Comparison of ENCODE assay signal across 8 cellular contexts in the genomic region with DNA sequence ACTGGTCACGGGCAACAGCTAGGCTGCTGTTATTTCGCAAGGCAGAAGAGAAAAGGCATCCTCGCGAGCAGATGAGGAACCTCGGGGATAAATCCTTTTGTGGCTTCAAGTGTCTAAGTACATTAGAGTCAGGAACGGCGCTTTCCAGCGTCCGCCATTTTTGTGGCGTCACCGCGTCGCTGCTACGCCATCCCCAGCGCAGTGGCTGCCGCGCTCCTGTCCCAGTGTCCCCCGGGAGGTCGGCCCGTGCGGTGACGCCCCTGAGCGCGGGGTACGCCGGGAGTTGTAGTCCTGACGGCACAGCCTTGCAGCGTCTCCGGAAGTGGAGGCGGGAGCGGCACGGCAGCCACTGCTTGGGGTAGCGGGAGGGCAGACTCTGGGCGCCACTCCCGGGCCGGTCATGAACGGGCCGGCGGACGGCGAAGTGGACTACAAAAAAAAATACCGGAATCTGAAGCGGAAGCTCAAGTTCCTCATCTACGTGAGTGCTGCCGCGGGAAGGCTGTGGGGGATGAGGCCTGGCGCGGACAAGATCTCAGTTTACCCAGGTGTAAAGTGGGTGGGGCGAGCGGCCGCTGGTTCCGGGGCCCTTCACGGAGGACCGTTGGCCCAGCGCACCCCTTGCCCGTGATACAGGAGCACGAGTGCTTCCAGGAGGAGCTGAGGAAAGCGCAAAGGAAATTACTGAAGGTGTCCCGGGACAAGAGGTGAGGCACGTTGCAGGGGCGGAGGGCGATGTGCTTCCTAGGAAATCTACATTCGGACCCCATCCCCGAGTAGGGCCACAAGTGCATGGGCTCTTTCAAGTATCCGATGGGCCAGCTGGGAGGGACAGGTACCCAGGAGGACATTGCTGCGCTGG. TPM values are rescaled to one million over a fixed set of nuclear protein-coding genes. Genes with fewer than 3 reads are reported as not detected.
DNase-seq lines count a peak whose midpoint lies in the region; ATAC-seq and TF ChIP-seq lines count a peak whose summit lies in the region.

A gene with protein sequence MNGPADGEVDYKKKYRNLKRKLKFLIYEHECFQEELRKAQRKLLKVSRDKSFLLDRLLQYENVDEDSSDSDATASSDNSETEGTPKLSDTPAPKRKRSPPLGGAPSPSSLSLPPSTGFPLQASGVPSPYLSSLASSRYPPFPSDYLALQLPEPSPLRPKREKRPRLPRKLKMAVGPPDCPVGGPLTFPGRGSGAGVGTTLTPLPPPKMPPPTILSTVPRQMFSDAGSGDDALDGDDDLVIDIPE (plus strand): TSS at position 331 of the 862 bp plus-strand sequence. CDS start 70 bp downstream, at position 401.

- H3F3A ChIP-seq in GM23248 (ENCODE audit: insufficient read depth) = peaks cover 16% of the 10 kb centered on the region

- CTCF ChIA-PET in RWPE1 (lab: Yijun Ruan, JAX) = interaction anchor here (1.0 kb wide), 2 partner anchors 10 to 36 kb away, joined by 4 to 6 read pairs; no protein-coding TSS in a partner anchor

- H3K27me3 Mint-ChIP-seq in activated T-helper 17 cell treated with anti-CD3 and anti-CD28 coated beads, Interleukin-2, amount 50 U/mL, for 72 hours = no peaks in the 10 kb centered on the region
- H3K27me3 Mint-ChIP-seq in naive thymus-derived CD8-positive, alpha-beta T cell = no peaks in the 10 kb centered on the region

- peaks cover 80% of the 10 kb centered on the region for H3K36me3 Mint-ChIP-seq in activated T-helper 17 cell treated with anti-CD3 and anti-CD28 coated beads, Interleukin-2, amount 50 U/mL, for 72 hours (ENCODE audit: low read depth)
- H3K36me3 Mint-ChIP-seq in naive thymus-derived CD8-positive, alpha-beta T cell = peaks cover 0 to 39% (median 2%) of the 10 kb centered on the region in 3 donors

- no peak for TF ChIP-seq CTCF in RWPE1 (conservative IDR thresholded peaks at IDR 0.05; ENCODE audit: low read depth)
- TF ChIP-seq CTCF in fibroblast of lung (conservative IDR thresholded peaks at IDR 0.05 in 1 of 2, IDR thresholded peaks at IDR 0.05 in 1 of 2; ENCODE audit: low read depth in 1 of 2, low read length in 2 of 2) = no peak

- H3K9me3 ChIP-seq in GM23248 (ENCODE audit: low read depth) (no peaks in the 10 kb centered on the region), fibroblast of lung (ENCODE audit: control insufficient read depth, insufficient read depth, low read depth, low read length) (no peaks in the 10 kb centered on the region)

- H2AFZ ChIP-seq in GM23248 (peak within 1 kb of the TSS; percentile 95), fibroblast of lung (ENCODE audit: low read length) (peak within 1 kb of the TSS; percentile 93)

- in situ Hi-C loops in GM23248 (cut with MboI) = no loop called here

- peak; percentile 99 for ATAC-seq in activated T-helper 17 cell treated with anti-CD3 and anti-CD28 coated beads, Interleukin-2, amount 50 U/mL, for 72 hours (replicated peaks)
- peak; percentile 95 to 97 for ATAC-seq in naive thymus-derived CD8-positive, alpha-beta T cell

- H3K4me3 Mint-ChIP-seq in activated T-helper 17 cell treated with anti-CD3 and anti-CD28 coated beads, Interleukin-2, amount 50 U/mL, for 72 hours = peak within 1 kb of the TSS; percentile 97
- H3K4me3 Mint-ChIP-seq in naive thymus-derived CD8-positive, alpha-beta T cell = peak within 1 kb of the TSS; percentile 96 to 100 (median 97)

- no peaks in the 10 kb centered on the region for H4K20me1 ChIP-seq in GM23248 (ENCODE audit: insufficient read depth)
- no peaks in the 10 kb centered on the region for H4K20me1 ChIP-seq in fibroblast of lung (ENCODE audit: control insufficient read depth, extremely low read depth, insufficient read depth, low read length)

- H3K9me2 ChIP-seq in GM23248 (ENCODE audit: insufficient read depth) = no peaks in the 10 kb centered on the region

- POLR2A ChIA-PET in RWPE1 (lab: Yijun Ruan, JAX; ENCODE audit: low non-redundant PET) = no interaction called here
- POLR2A ChIA-PET in naive thymus-derived CD8-positive, alpha-beta T cell (lab: Charles Lee) = interaction anchor here (0.6 to 4.2 kb wide), 15 partner anchors 8 to 719 kb away, joined by 3 to 39 read pairs (median 4); a partner anchor contains a TSS

- WGBS in GM23248 (ENCODE audit: low coverage in 1 of 2, low lambda C conversion rate in 2 of 2, missing lambda C conversion rate in 2 of 2), 2 experiments = 0 to 1% methylated on average over 64 to 66 of the region's 66 CpGs

- DNase-seq in Daoy (ENCODE audit: low read depth) (peak; percentile 97), GM23248 (peak; percentile 98), Kasumi-1 (lab: John Stamatoyannopoulos, UW) (peak; percentile 73 to 87), RWPE1 (ENCODE audit: low spot score) (peak; percentile 97), fibroblast of lung (ENCODE audit: low read depth in 2 of 2) (peak; percentile 92 to 95)
- DNase-seq in naive thymus-derived CD8-positive, alpha-beta T cell = peak; percentile 96 to 99 (median 99)
- DNase-seq in stimulated activated naive CD4-positive, alpha-beta T cell treated with Interleukin-2 at 50 U/mL for 16 hours (lab: John Stamatoyannopoulos, UW) = peak; percentile 99

- peaks cover 4% of the 10 kb centered on the region; the same call in 1 of the 2 replicates for H3K36me3 ChIP-seq in GM23248 (ENCODE audit: low read depth)
- H3K36me3 ChIP-seq in fibroblast of lung (ENCODE audit: control insufficient read depth, insufficient read depth, low read length) = peaks cover 14% of the 10 kb centered on the region

- H3K27me3 ChIP-seq in GM23248 (replicated peaks; ENCODE audit: insufficient read depth) = no peaks in the 10 kb centered on the region
- no peaks in the 10 kb centered on the region for H3K27me3 ChIP-seq in fibroblast of lung (ENCODE audit: control insufficient read depth, insufficient read depth, low read length)

- H3K4me2 ChIP-seq in GM23248 (ENCODE audit: unreplicated experiment) = peak within 1 kb of the TSS; percentile 89
- peak within 1 kb of the TSS; percentile 98 for H3K4me2 ChIP-seq in fibroblast of lung (ENCODE audit: extremely low read depth, insufficient read depth, low read length)

- H3K27ac Mint-ChIP-seq in activated T-helper 17 cell treated with anti-CD3 and anti-CD28 coated beads, Interleukin-2, amount 50 U/mL, for 72 hours = peak within 1 kb of the TSS; percentile 95
- peak within 1 kb of the TSS; percentile 91 to 99 (median 98) for H3K27ac Mint-ChIP-seq in naive thymus-derived CD8-positive, alpha-beta T cell

- H3K27ac ChIP-seq in GM23248 (peak within 1 kb of the TSS; percentile 81), RWPE1 (peak within 1 kb of the TSS; percentile 97), fibroblast of lung (ENCODE audit: insufficient read depth, low read length) (peak within 1 kb of the TSS; percentile 97)

- H3K9ac ChIP-seq in GM23248 (peak within 1 kb of the TSS; percentile 86), fibroblast of lung (ENCODE audit: insufficient read depth, low read length) (peak within 1 kb of the TSS; percentile 83)

- H3K4me1 ChIP-seq in GM23248 (ENCODE audit: insufficient read depth) = peaks cover 15% of the 10 kb centered on the region
- H3K4me1 ChIP-seq in fibroblast of lung (ENCODE audit: control insufficient read depth, extremely low read depth, insufficient read depth, low read length) = peaks cover 14% of the 10 kb centered on the region

- H3K9me3 Mint-ChIP-seq in activated T-helper 17 cell treated with anti-CD3 and anti-CD28 coated beads, Interleukin-2, amount 50 U/mL, for 72 hours = no peaks in the 10 kb centered on the region
- no peaks in the 10 kb centered on the region for H3K9me3 Mint-ChIP-seq in naive thymus-derived CD8-positive, alpha-beta T cell

- H3K4me1 Mint-ChIP-seq in activated T-helper 17 cell treated with anti-CD3 and anti-CD28 coated beads, Interleukin-2, amount 50 U/mL, for 72 hours = peaks cover 24% of the 10 kb centered on the region
- peaks cover 30 to 48% (median 39%) of the 10 kb centered on the region in 4 donors for H3K4me1 Mint-ChIP-seq in naive thymus-derived CD8-positive, alpha-beta T cell

- H3K79me2 ChIP-seq in GM23248 (ENCODE audit: insufficient read depth) (peaks cover 19% of the 10 kb centered on the region), fibroblast of lung (ENCODE audit: control insufficient read depth, insufficient read depth, low read length) (peaks cover 6% of the 10 kb centered on the region)

- peak within 1 kb of the TSS; percentile 91 for H3K4me3 ChIP-seq in GM23248
- H3K4me3 ChIP-seq in fibroblast of lung (replicated peaks in 1 of 4; ENCODE audit: control extremely low read depth in 1 of 4, insufficient read depth in 1 of 4, low read depth in 3 of 4, low read length in 4 of 4) = peak within 1 kb of the TSS; percentile 74 to 97 (median 93)

RNA-seq across cellular contexts. Expression of the gene that starts here (rescaled TPM):
- total RNA-seq in Daoy (2014; rRNA removed; shearing (Covaris generic)) = 70.8 and 136 TPM in 2 replicates
- 51.1 and 111 TPM in 2 replicates for total RNA-seq in GM23248 (2014; rRNA removed; shearing (Covaris generic))
- polyA plus RNA-seq in GM23248 (2016; fragmentation: Nextera tagmentation; extraction: Ambion mirVana) (32.3 and 35.3 TPM in 2 replicates), fibroblast of lung (21.9 and 37.1 TPM in 2 replicates)
- total RNA-seq in activated T-helper 17 cell treated with anti-CD3 and anti-CD28 coated beads, Interleukin-2, amount 50 U/mL, for 72 hours = 100 to 1,000 TPM in 1 of 2 donors, 10 to 100 TPM in 1; 77.9 to 116 TPM
- 16.3 and 18.5 TPM in 2 replicates for total RNA-seq in fibroblast of lung
- 41.6 and 62.5 TPM in 2 replicates for polyA plus RNA-seq in fibroblast of lung (2012)
- 10.7 and 15.9 TPM in 2 replicates for polyA minus RNA-seq in fibroblast of lung (ENCODE audit: low replicate concordance)
- 100 to 1,000 TPM; 107 to 115 TPM for total RNA-seq in naive thymus-derived CD8-positive, alpha-beta T cell
- 1 to 10 TPM; 6.5 to 8.9 (median 7.6) TPM for polyA plus RNA-seq in naive thymus-derived CD8-positive, alpha-beta T cell

Comparison
In these comparisons a context has a peak if more than half of its experiments do, and no peak if none do; other contexts are left out.
1. Peak in every context shown above with its lines: DNase-seq, ATAC-seq, H3K4me3 ChIP-seq and H3K27ac ChIP-seq.